In the genomic region with DNA sequence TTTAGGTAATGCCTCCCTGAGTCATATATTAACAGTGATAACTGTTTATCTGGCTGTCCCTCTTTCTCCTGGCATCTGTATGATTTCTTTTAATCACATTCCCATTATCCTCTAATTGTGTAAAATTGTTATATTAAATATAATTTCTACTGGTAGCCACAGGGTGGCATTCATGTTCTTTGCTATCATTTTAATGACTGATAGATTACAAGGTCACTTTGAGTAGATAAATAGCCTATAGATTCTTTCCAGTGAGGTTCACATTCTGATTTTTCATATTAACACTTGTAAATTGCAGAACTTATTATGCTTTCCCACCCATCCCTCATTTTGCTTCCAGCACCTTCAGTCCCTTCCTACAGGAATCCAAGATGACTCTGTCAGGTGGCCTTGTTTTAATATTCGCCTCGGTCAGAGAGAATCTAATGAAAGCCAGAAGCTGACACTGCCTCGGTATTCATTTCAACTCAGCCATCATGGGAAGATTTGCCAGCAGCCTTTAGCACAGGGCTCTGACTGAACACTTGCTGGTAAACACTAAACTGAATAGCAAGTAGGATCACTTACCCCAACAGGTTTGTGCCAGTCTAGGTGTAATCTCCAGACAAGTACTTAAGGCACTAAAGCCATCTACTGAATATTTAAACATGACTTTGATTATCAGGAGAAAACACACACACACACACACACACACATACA, we compare ENCODE assay signal across 10 cellular contexts.
DNase-seq lines count a peak whose midpoint lies in the region; ATAC-seq, FAIRE-seq and TF ChIP-seq lines count a peak whose summit lies in the region.
"Had no signal": no experiment of that assay in that cellular context is flagged by ENCODE, and none has a peak within 500 bp of the region (broad histone marks: within the 10 kb centered on the region; RNA-seq: fewer than 3 reads in every experiment).

No MANE protein-coding gene starts in this region.

- no peak for FAIRE-seq in HepG2 (lab: Jason Lieb, UNC)
- no peak for FAIRE-seq in pancreas (lab: Jason Lieb, UNC)

- no peaks in the 10 kb centered on the region for H3K79me2 ChIP-seq in HepG2 (ENCODE audit: insufficient read depth, low read length)

- 5% methylated on average over 3 of the region's 3 CpGs for WGBS in HepG2 (ENCODE audit: low lambda C conversion rate)
- WGBS in right lobe of liver (ENCODE audit: insufficient coverage, low coverage, low lambda C conversion rate, missing lambda C conversion rate), result 54% methylated on average over 3 of the region's 3 CpGs
- 19 to 20% methylated on average over 3 of the region's 3 CpGs for WGBS in pancreas, 2 donors

- no peaks in the 10 kb centered on the region for H3K4me1 ChIP-seq in HepG2 (ENCODE audit: insufficient read depth, low read length)
- H3K4me1 ChIP-seq in right lobe of liver, result no peaks in the 10 kb centered on the region
- H3K4me1 ChIP-seq in upper lobe of right lung, result no peaks in the 10 kb centered on the region
- no peaks in the 10 kb centered on the region for H3K4me1 ChIP-seq in pancreas

- no peak for TF ChIP-seq RAD21 in HepG2 (CRISPR knock-in tag; IDR thresholded peaks at IDR 0.05)

- no peak overlapping the region for H3K4me2 ChIP-seq in HepG2 (ENCODE audit: low read depth, low read length)

- CTCF ChIA-PET in HepG2 (lab: Yijun Ruan, JAX; ENCODE audit: low intra/inter-chr PET ratio, low total read pairs), result no interaction called here

- no peaks in the 10 kb centered on the region for H3K4me1 Mint-ChIP-seq in HFFc6 (ENCODE audit: low read depth)
- H3K4me1 Mint-ChIP-seq: B cell had no signal

- H3K36me3 Mint-ChIP-seq in HFFc6 (ENCODE audit: low read depth), result no peaks in the 10 kb centered on the region

- no peak overlapping the region for H3K9ac ChIP-seq in HepG2 (ENCODE audit: insufficient read depth, low read depth, low read length)

- H3K27ac ChIP-seq in HepG2 (ENCODE audit: extremely low read length, insufficient read depth, low read length) (no peak overlapping the region), right lobe of liver (no peak overlapping the region), dorsolateral prefrontal cortex (peak overlapping the region in 11 of 59 donors; percentile 5 to 64 (median 44)), upper lobe of right lung (no peak overlapping the region), pancreas (no peak overlapping the region)

- POLR2A ChIA-PET in HepG2 (lab: Yijun Ruan, JAX), result no interaction called here

- H3K27ac Mint-ChIP-seq in HFFc6, result no peak overlapping the region
- H3K27ac Mint-ChIP-seq: B cell had no signal

- H3K4me3 ChIP-seq in HepG2 (replicated peaks in 1 of 3; ENCODE audit: insufficient read depth in 1 of 3, low read depth in 2 of 3, low read length in 3 of 3), result no peak overlapping the region
- H3K4me3 ChIP-seq in right lobe of liver, result no peak overlapping the region
- no peak overlapping the region for H3K4me3 ChIP-seq in dorsolateral prefrontal cortex
- no peak overlapping the region for H3K4me3 ChIP-seq in upper lobe of right lung
- H3K4me3 ChIP-seq in pancreas, result no peak overlapping the region

- ATAC-seq in HepG2 (no peak), right lobe of liver (no peak), upper lobe of right lung (no peak), pancreas (no peak), GM21367 (IDR thresholded peaks at IDR 0.05; ENCODE audit: unreplicated experiment) (no peak)

- in situ Hi-C loops in HepG2 (cut with HindIII; ENCODE audit: extremely low pct_ligation_motif_present, low pct_unique_long_range_greater_than_20kb), result no loop called here

- H3K9me3 ChIP-seq in HepG2 (ENCODE audit: low read length) (no peaks in the 10 kb centered on the region), right lobe of liver (no peaks in the 10 kb centered on the region), upper lobe of right lung (no peaks in the 10 kb centered on the region), pancreas (no peaks in the 10 kb centered on the region)

- H2AFZ ChIP-seq in HepG2 (ENCODE audit: low read length), result no peak overlapping the region

- intact Hi-C loops in HepG2 (cut with micrococcal nuclease; ENCODE audit: unreplicated experiment), result no loop called here
- intact Hi-C loops in right lobe of liver (cut with DNase I), result no loop called here
- intact Hi-C loops in dorsolateral prefrontal cortex (cut with DNase I), result loop anchor here in 1 of 2 donors (5.0 to 10.0 kb wide), 2 partner anchors 77 to 311 kb away; no protein-coding TSS in a partner anchor
- intact Hi-C loops in upper lobe of right lung (cut with DNase I), result no loop called here
- intact Hi-C loops in pancreas (cut with DNase I), result no loop called here

- TF ChIP-seq POLR2A in HepG2 (IDR thresholded peaks at IDR 0.05; ENCODE audit: insufficient read depth in 1 of 2, low read depth in 2 of 2, low read length in 2 of 2) (no peak), right lobe of liver (IDR thresholded peaks at IDR 0.05) (no peak)

- DNase-seq in HepG2 (ENCODE audit: low spot score) (no peak), right lobe of liver (no peak), NCI-H2227 (lab: John Stamatoyannopoulos, UW; ENCODE audit: unreplicated experiment) (peak; percentile 57), dorsolateral prefrontal cortex (peak in 1 of 10 donors; percentile 37), upper lobe of right lung (no peak), HFFc6 (no peak), pancreas (no peak)
- DNase-seq: activated CD4-positive, CD25-positive, alpha-beta regulatory T cell had no signal

- no peaks in the 10 kb centered on the region for H4K20me1 ChIP-seq in HepG2 (ENCODE audit: insufficient read depth, low read length)

- TF ChIP-seq EP300 in HepG2 (IDR thresholded peaks at IDR 0.05; ENCODE audit: low read depth in 2 of 2, low read length in 2 of 2) (no peak), HepG2 (CRISPR knock-in tag; IDR thresholded peaks at IDR 0.05; ENCODE audit: borderline replicate concordance) (no peak)

- TF ChIP-seq CTCF in HepG2 (CRISPR knock-in tag; IDR thresholded peaks at IDR 0.05) (no peak), right lobe of liver (IDR thresholded peaks at IDR 0.05) (peak in 2 of 4 donors; percentile 22 to 37), dorsolateral prefrontal cortex (IDR thresholded peaks at IDR 0.05 in 54 of 56, conservative IDR thresholded peaks at IDR 0.05 in 2 of 56; ENCODE audit: low read depth in 1 of 56, partially characterized antibody in 56 of 56) (peak in 55 of 56 donors; percentile 18 to 78 (median 54)), upper lobe of right lung (IDR thresholded peaks at IDR 0.05) (peak; percentile 23), HFFc6 (IDR thresholded peaks at IDR 0.05) (no peak), pancreas (IDR thresholded peaks at IDR 0.05) (no peak)

- H3K4me3 Mint-ChIP-seq in HFFc6, result no peak overlapping the region
- H3K4me3 Mint-ChIP-seq: B cell had no signal

- no TSS peak for BruUV-seq in HepG2 (replicated peaks; lab: Mats Ljungman, UMichigan)

- H3K27me3 ChIP-seq in HepG2 (ENCODE audit: control insufficient read depth in 1 of 2, insufficient read depth in 2 of 2, low read length in 2 of 2) (no peaks in the 10 kb centered on the region), right lobe of liver (no peaks in the 10 kb centered on the region), dorsolateral prefrontal cortex (no peaks in the 10 kb centered on the region), upper lobe of right lung (no peaks in the 10 kb centered on the region), pancreas (no peaks in the 10 kb centered on the region)

- H3K36me3 ChIP-seq in HepG2 (replicated peaks in 1 of 2; ENCODE audit: control insufficient read depth in 1 of 2, insufficient read depth in 2 of 2, low read length in 2 of 2) (no peaks in the 10 kb centered on the region), right lobe of liver (no peaks in the 10 kb centered on the region), upper lobe of right lung (no peaks in the 10 kb centered on the region), pancreas (no peaks in the 10 kb centered on the region)

- peaks cover 22% of the 10 kb centered on the region for H3K9me3 Mint-ChIP-seq in HFFc6

- peaks cover 2% of the 10 kb centered on the region; the same call in 1 of the 2 replicates for H3K27me3 Mint-ChIP-seq in HFFc6 (ENCODE audit: insufficient read depth)
- H3K27me3 Mint-ChIP-seq: B cell had no signal

TF ChIP-seq in HepG2, 621 proteins besides CTCF, POLR2A, EP300 and RAD21:
- TF ChIP-seq, protein P1, sequence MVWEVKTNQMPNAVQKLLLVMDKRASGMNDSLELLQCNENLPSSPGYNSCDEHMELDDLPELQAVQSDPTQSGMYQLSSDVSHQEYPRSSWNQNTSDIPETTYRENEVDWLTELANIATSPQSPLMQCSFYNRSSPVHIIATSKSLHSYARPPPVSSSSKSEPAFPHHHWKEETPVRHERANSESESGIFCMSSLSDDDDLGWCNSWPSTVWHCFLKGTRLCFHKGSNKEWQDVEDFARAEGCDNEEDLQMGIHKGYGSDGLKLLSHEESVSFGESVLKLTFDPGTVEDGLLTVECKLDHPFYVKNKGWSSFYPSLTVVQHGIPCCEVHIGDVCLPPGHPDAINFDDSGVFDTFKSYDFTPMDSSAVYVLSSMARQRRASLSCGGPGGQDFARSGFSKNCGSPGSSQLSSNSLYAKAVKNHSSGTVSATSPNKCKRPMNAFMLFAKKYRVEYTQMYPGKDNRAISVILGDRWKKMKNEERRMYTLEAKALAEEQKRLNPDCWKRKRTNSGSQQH (CRISPR knock-in tag; IDR thresholded peaks at IDR 0.05; ENCODE audit: low read depth), result no peak
- peak; percentile 28; the same call in 1 of the 2 replicates for TF ChIP-seq STAG1 (CRISPR knock-in tag; IDR thresholded peaks at IDR 0.05)
TF ChIP-seq in HepG2: peak in this region for 1.

Comparison
In these comparisons a context has a peak if more than half of its experiments do, and no peak if none do; other contexts are left out.
1. CTCF ChIP-seq: peak in dorsolateral prefrontal cortex (55 of 56) and upper lobe of right lung (single experiment); none in HepG2 (single experiment), HFFc6 (single experiment) and pancreas (0 of 4).